Comparison of ENCODE assay signal across 8 cellular contexts in genomic region chr4:77358315-77358928, GRCh38.
DNase-seq lines count a peak whose midpoint lies in the region; ATAC-seq, FAIRE-seq and TF ChIP-seq lines count a peak whose summit lies in the region.

No MANE protein-coding gene starts in this region.

- H4K20me1 ChIP-seq in PC-3 (ENCODE audit: low read length) (no peaks in the 10 kb centered on the region), endothelial cell of umbilical vein (replicated peaks; ENCODE audit: control insufficient read depth, extremely low read depth, insufficient read depth, low read length) (no peaks in the 10 kb centered on the region)

- 0 out of 2 replicates have a peak, but pooled peaks cover 14% of the 10 kb centered on the region for H3K27me3 ChIP-seq in PC-3 (ENCODE audit: low read length)
- peaks cover 5 to 6% of the 10 kb centered on the region in 2 experiments for H3K27me3 ChIP-seq in endothelial cell of umbilical vein (ENCODE audit: control insufficient read depth in 2 of 2, insufficient read depth in 2 of 2, low read length in 2 of 2)

- no peaks in the 10 kb centered on the region for H3K9me1 ChIP-seq in endothelial cell of umbilical vein (replicated peaks; ENCODE audit: control insufficient read depth, extremely low read depth, insufficient read depth, low read length)

- H3K4me3 ChIP-seq in PC-3 (ENCODE audit: low read length) (no peak overlapping the region), endothelial cell of umbilical vein (replicated peaks in 1 of 3; ENCODE audit: insufficient read depth in 1 of 3, low read depth in 1 of 3, low read length in 3 of 3) (no peak overlapping the region)

- peak; percentile 63 for TF ChIP-seq CTCF in PC-3 (conservative IDR thresholded peaks at IDR 0.05; ENCODE audit: low read depth, low read length)
- TF ChIP-seq CTCF in endothelial cell of umbilical vein (IDR thresholded peaks at IDR 0.05; ENCODE audit: extremely low read depth in 1 of 2, insufficient read depth in 1 of 2, low read depth in 1 of 2, low read length in 2 of 2): peak; percentile 54 to 68

- peak; percentile 13 for DNase-seq in NCI-H2196 (lab: John Stamatoyannopoulos, UW; ENCODE audit: unreplicated experiment)
- no peak for DNase-seq in NCI-H2196 treated with DMSO at 0.1 percent for 48 hours (lab: John Stamatoyannopoulos, UW; ENCODE audit: unreplicated experiment)
- DNase-seq in HEK293T (ENCODE audit: extremely low spot score): peak; percentile 63
- peak; percentile 55 for DNase-seq in PC-3
- DNase-seq in endothelial cell of umbilical vein (ENCODE audit: low read depth, low spot score): peak; percentile 41
- peak; percentile 29 for DNase-seq in mucosa of gallbladder (ENCODE audit: low spot score)
- DNase-seq in stimulated activated CD4-positive, alpha-beta T cell treated with anti-CD3 and anti-CD28 coated beads, Interleukin-4, amount 100 ng/mL, for 1 hour: no peak

- no peaks in the 10 kb centered on the region for H3K79me2 ChIP-seq in PC-3 (ENCODE audit: low read length)
- H3K79me2 ChIP-seq in endothelial cell of umbilical vein (ENCODE audit: control insufficient read depth, insufficient read depth, low read length): no peaks in the 10 kb centered on the region

- H3K4me1 ChIP-seq in PC-3 (ENCODE audit: insufficient read depth, low read length): no peaks in the 10 kb centered on the region
- no peaks in the 10 kb centered on the region for H3K4me1 ChIP-seq in endothelial cell of umbilical vein (ENCODE audit: control insufficient read depth, extremely low read depth, insufficient read depth, low read length)

- ATAC-seq in PC-3: peak; percentile 67
- ATAC-seq in GM19395 (IDR thresholded peaks at IDR 0.05; ENCODE audit: unreplicated experiment): no peak

- dilution Hi-C loops in endothelial cell of umbilical vein (cut with MboI; ENCODE audit: extremely low pct_ligation_motif_present, low sequenced_read_pairs): no loop called here

- intact Hi-C loops in PC-3 (cut with micrococcal nuclease) (loop anchor here (1.0 kb wide), 1 partner anchor 118 kb away; no protein-coding TSS in a partner anchor), endothelial cell of umbilical vein (cut with micrococcal nuclease) (loop anchor here (1.0 to 2.0 kb wide), 2 partner anchors 66 to 118 kb away; no protein-coding TSS in a partner anchor)

- BruUV-seq in PC-3 (replicated peaks; lab: Mats Ljungman, UMichigan) (no TSS peak), endothelial cell of umbilical vein (replicated peaks; lab: Mats Ljungman, UMichigan) (no TSS peak)

- H3K9me3 ChIP-seq in PC-3 (ENCODE audit: low read length) (no peaks in the 10 kb centered on the region), endothelial cell of umbilical vein (replicated peaks; ENCODE audit: control insufficient read depth, insufficient read depth, low read length) (no peaks in the 10 kb centered on the region)

- no peak overlapping the region for H3K4me2 ChIP-seq in PC-3 (ENCODE audit: low read length)
- no peak overlapping the region for H3K4me2 ChIP-seq in endothelial cell of umbilical vein (ENCODE audit: insufficient read depth, low read length)

- CTCF ChIA-PET in HEK293T (lab: Yijun Ruan, JAX): interaction anchor here (0.6 to 2.1 kb wide), 13 partner anchors 8 to 318 kb away, joined by 3 to 7 read pairs (median 3); no protein-coding TSS in a partner anchor
- CTCF ChIA-PET in PC-3 (lab: Charles Lee): interaction anchor here (0.6 to 1.0 kb wide), 2 partner anchors 114 to 118 kb away, joined by 3 to 5 read pairs; no protein-coding TSS in a partner anchor
- CTCF ChIA-PET in endothelial cell of umbilical vein (lab: Charles Lee): interaction anchor here (0.6 to 4.4 kb wide), 28 partner anchors 8 to 1179 kb away, joined by 3 to 116 read pairs (median 4); no protein-coding TSS in a partner anchor

- FAIRE-seq in endothelial cell of umbilical vein (lab: Jason Lieb, UNC): peak; percentile 64

- no peaks in the 10 kb centered on the region for H3K9me2 ChIP-seq in PC-3 (replicated peaks; ENCODE audit: low read length)

- H2AFZ ChIP-seq in PC-3 (ENCODE audit: low read length) (no peak overlapping the region), endothelial cell of umbilical vein (ENCODE audit: low read depth, low read length) (no peak overlapping the region)

- no peaks in the 10 kb centered on the region for H3F3A ChIP-seq in PC-3 (ENCODE audit: low read length, unreplicated experiment)

- POLR2A ChIA-PET in HEK293T (lab: Yijun Ruan, JAX): no interaction called here
- POLR2A ChIA-PET in PC-3 (lab: Charles Lee; ENCODE audit: unreplicated experiment): interaction anchor here (0.7 kb wide), 1 partner anchor 1172 kb away, joined by 3 read pairs; no protein-coding TSS in a partner anchor
- POLR2A ChIA-PET in endothelial cell of umbilical vein (lab: Charles Lee): no interaction called here

- no peak for TF ChIP-seq POLR2A in endothelial cell of umbilical vein (IDR thresholded peaks at IDR 0.05; ENCODE audit: low read depth, low read length)

- H3K9ac ChIP-seq in PC-3 (ENCODE audit: low read length) (no peak overlapping the region), endothelial cell of umbilical vein (replicated peaks; ENCODE audit: extremely low read depth, insufficient read depth, low read length) (no peak overlapping the region)

- no peak overlapping the region for H3K27ac ChIP-seq in PC-3 (ENCODE audit: low read length)
- H3K27ac ChIP-seq in endothelial cell of umbilical vein (ENCODE audit: insufficient read depth, low read depth, low read length): no peak overlapping the region

- H3K36me3 ChIP-seq in PC-3 (ENCODE audit: low read depth, low read length) (no peaks in the 10 kb centered on the region), endothelial cell of umbilical vein (ENCODE audit: control insufficient read depth in 2 of 2, extremely low read depth in 1 of 2, insufficient read depth in 2 of 2, low read length in 2 of 2) (no peaks in the 10 kb centered on the region)

TF ChIP-seq in HEK293T, 16 proteins besides CTCF, POLR2A, EP300 and RAD21:
- TF ChIP-seq TARDBP (IDR thresholded peaks at IDR 0.05) (no peak), CTBP1 (IDR thresholded peaks at IDR 0.05; ENCODE audit: borderline replicate concordance) (no peak), BHLHE40 (IDR thresholded peaks at IDR 0.05; ENCODE audit: borderline replicate concordance) (no peak), ZNF384 (IDR thresholded peaks at IDR 0.05) (no peak), SP1 (IDR thresholded peaks at IDR 0.05) (no peak), NFRKB (IDR thresholded peaks at IDR 0.05) (no peak), HDGF (IDR thresholded peaks at IDR 0.05; ENCODE audit: borderline replicate concordance) (no peak), L3MBTL2 (conservative IDR thresholded peaks at IDR 0.05) (no peak), ELF4 (IDR thresholded peaks at IDR 0.05) (no peak), PKNOX1 (IDR thresholded peaks at IDR 0.05) (no peak), FOXA1 (IDR thresholded peaks at IDR 0.05) (no peak), FOXK2 (IDR thresholded peaks at IDR 0.05) (no peak), SUZ12 (IDR thresholded peaks at IDR 0.05) (no peak), ARNT (IDR thresholded peaks at IDR 0.05) (no peak), FOXM1 (IDR thresholded peaks at IDR 0.05; ENCODE audit: borderline replicate concordance) (no peak), LEF1 (IDR thresholded peaks at IDR 0.05; ENCODE audit: borderline replicate concordance) (no peak)

TF ChIP-seq in endothelial cell of umbilical vein, 7 proteins besides CTCF, POLR2A, EP300 and RAD21:
- TF ChIP-seq MYC (IDR thresholded peaks at IDR 0.05; ENCODE audit: low read depth, low read length) (no peak), FOS (IDR thresholded peaks at IDR 0.05; ENCODE audit: borderline replicate concordance, insufficient read depth, low read length) (no peak), JUN (IDR thresholded peaks at IDR 0.05; ENCODE audit: borderline replicate concordance, insufficient read depth, insufficient read length, low read depth) (no peak), GATA2 (IDR thresholded peaks at IDR 0.05; ENCODE audit: insufficient read depth, insufficient read length, low read depth, low read length) (no peak), EZH2 (IDR thresholded peaks at IDR 0.05; ENCODE audit: borderline replicate concordance, low read depth, low read length, severe bottlenecking) (no peak), POLR2AphosphoS5 (IDR thresholded peaks at IDR 0.05; ENCODE audit: insufficient read depth, low read depth, low read length) (no peak)
- TF ChIP-seq, protein P1, sequence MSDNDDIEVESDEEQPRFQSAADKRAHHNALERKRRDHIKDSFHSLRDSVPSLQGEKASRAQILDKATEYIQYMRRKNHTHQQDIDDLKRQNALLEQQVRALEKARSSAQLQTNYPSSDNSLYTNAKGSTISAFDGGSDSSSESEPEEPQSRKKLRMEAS (IDR thresholded peaks at IDR 0.05; ENCODE audit: insufficient read depth, insufficient read length): no peak

Comparison
In these comparisons a context has a peak if more than half of its experiments do, and no peak if none do; other contexts are left out.
1. DNase-seq: peak in NCI-H2196 (single experiment), HEK293T (single experiment), PC-3 (single experiment), endothelial cell of umbilical vein (single experiment) and mucosa of gallbladder (single experiment); none in NCI-H2196 treated with DMSO at 0.1 percent for 48 hours (single experiment) and stimulated activated CD4-positive, alpha-beta T cell treated with anti-CD3 and anti-CD28 coated beads, Interleukin-4, amount 100 ng/mL, for 1 hour (single experiment).